In genomic region chr1:164625004-164625617, GRCh38 we compare ENCODE assay signal across 13 cellular contexts.
DNase-seq lines count a peak whose midpoint lies in the region; ATAC-seq, FAIRE-seq and TF ChIP-seq lines count a peak whose summit lies in the region.
"Had no signal": no experiment of that assay in that cellular context is flagged by ENCODE, and none has a peak within 500 bp of the region (broad histone marks: within the 10 kb centered on the region; RNA-seq: fewer than 3 reads in every experiment).

No MANE protein-coding gene starts in this region.

- no peak for FAIRE-seq in GM19239 (lab: Jason Lieb, UNC)

- H3K4me3 ChIP-seq in left ventricle myocardium inferior (no peak overlapping the region), fibroblast of the aortic adventitia (ENCODE audit: low read depth, low read length) (no peak overlapping the region), upper lobe of left lung (no peak overlapping the region)
- H3K4me3 ChIP-seq: SJSA1 had no signal

- WGBS in upper lobe of left lung, 2 donors: 49 to 50% methylated on average over 7 of the region's 7 CpGs

- H3K4me1 ChIP-seq in left ventricle myocardium inferior: peaks cover 54% of the 10 kb centered on the region
- H3K4me1 ChIP-seq in upper lobe of left lung: peaks cover 0 to 10% (median 0%) of the 10 kb centered on the region in 4 donors
- H3K4me1 ChIP-seq: SJSA1 had no signal

- ATAC-seq in left ventricle myocardium superior: no peak
- ATAC-seq in SK-N-SH treated with all-trans-retinoic acid at 6 μM for 48 hours: peak; percentile 71
- ATAC-seq in upper lobe of left lung (ENCODE audit: low FRiP score in 2 of 2): no peak
- no peak for ATAC-seq in HG03108 (IDR thresholded peaks at IDR 0.05; ENCODE audit: unreplicated experiment)
- ATAC-seq: activated CD8-positive, alpha-beta T cell treated with anti-CD3 and anti-CD28 coated beads, Interleukin-2, amount 10 ng/mL, durations not matched to agents 7 days and 5 days; stimulated activated naive CD8-positive, alpha-beta T cell treated with anti-CD3 and anti-CD28 coated beads, Interleukin-15, Interleukin-2, amounts not matched to agents 100 U/mL and 50 U/mL, for 24 hours had no signal

- no peak for TF ChIP-seq EP300 in upper lobe of left lung (IDR thresholded peaks at IDR 0.05)

- TF ChIP-seq POLR2A in upper lobe of left lung (IDR thresholded peaks at IDR 0.05): no peak

- peak; percentile 42 for TF ChIP-seq CTCF in left ventricle myocardium inferior (IDR thresholded peaks at IDR 0.05; ENCODE audit: borderline replicate concordance)
- peak; percentile 64 for TF ChIP-seq CTCF in fibroblast of the aortic adventitia (IDR thresholded peaks at IDR 0.05; ENCODE audit: insufficient read depth, low read length)
- peak in 4 of 6 experiments; percentile 14 to 43 (median 40) for TF ChIP-seq CTCF in upper lobe of left lung (IDR thresholded peaks at IDR 0.05)

- H3K27me3 ChIP-seq in left ventricle myocardium inferior (ENCODE audit: low read depth): no peaks in the 10 kb centered on the region
- no peaks in the 10 kb centered on the region for H3K27me3 ChIP-seq in upper lobe of left lung
- H3K27me3 ChIP-seq: SJSA1 had no signal

- DNase-seq in left ventricle myocardium inferior (no peak), left ventricle myocardium superior (no peak), fibroblast of the aortic adventitia (ENCODE audit: low read depth) (no peak), upper lobe of left lung (no peak), COLO829 (ENCODE audit: low spot score) (no peak), GM19239 (ENCODE audit: insufficient read length, low spot score) (no peak)
- DNase-seq: activated CD8-positive, alpha-beta T cell treated with anti-CD3 and anti-CD28 coated beads, Interleukin-2, amount 10 ng/mL, durations not matched to agents 7 days and 5 days; CD4-positive, CD25-positive, alpha-beta regulatory T cell; NCI-H1930; stimulated activated naive CD8-positive, alpha-beta T cell treated with anti-CD3 and anti-CD28 coated beads, Interleukin-15, Interleukin-2, amounts not matched to agents 100 U/mL and 50 U/mL, for 24 hours had no signal

- H3K9me3 ChIP-seq in left ventricle myocardium inferior (replicated peaks) (no peaks in the 10 kb centered on the region), upper lobe of left lung (no peaks in the 10 kb centered on the region)
- H3K9me3 ChIP-seq: SJSA1 had no signal

- H3K27ac ChIP-seq in left ventricle myocardium inferior (replicated peaks) (peak overlapping the region; percentile 8), upper lobe of left lung (no peak overlapping the region)
- H3K27ac ChIP-seq: SJSA1 had no signal

- H3K36me3 ChIP-seq in left ventricle myocardium inferior: peaks cover 9% of the 10 kb centered on the region
- H3K36me3 ChIP-seq in upper lobe of left lung: no peaks in the 10 kb centered on the region
- H3K36me3 ChIP-seq: SJSA1 had no signal

- intact Hi-C loops in left ventricle myocardium inferior (cut with micrococcal nuclease) (no loop called here), left ventricle myocardium superior (cut with micrococcal nuclease) (no loop called here)

TF ChIP-seq in SK-N-SH treated with all-trans-retinoic acid at 6 μM for 48 hours, 23 proteins besides CTCF, POLR2A, EP300 and RAD21:
- TF ChIP-seq ESRRG (CRISPR knock-in tag; IDR thresholded peaks at IDR 0.05): no peak
- TF ChIP-seq ZFP3 (CRISPR knock-in tag; IDR thresholded peaks at IDR 0.05): no peak
- no peak for TF ChIP-seq ZNF8 (CRISPR knock-in tag; IDR thresholded peaks at IDR 0.05)
- no peak for TF ChIP-seq CSDC2 (CRISPR knock-in tag; IDR thresholded peaks at IDR 0.05)
